ENCODE assay signal across 9 cellular contexts in genomic region chr12:126772171-126772864, GRCh38.
A peak's percentile ranks its signal among the peaks of the same experiment; 100 is the strongest.
DNase-seq lines count a peak whose midpoint lies in the region; ATAC-seq and TF ChIP-seq lines count a peak whose summit lies in the region.
"Had no signal": no experiment of that assay in that cellular context is flagged by ENCODE, and none has a peak within 500 bp of the region (broad histone marks: within the 10 kb centered on the region; RNA-seq: fewer than 3 reads in every experiment).

No MANE protein-coding gene starts in this region.

- no peaks in the 10 kb centered on the region for H3K27me3 Mint-ChIP-seq in Calu3 (ENCODE audit: unreplicated experiment)
- H3K27me3 Mint-ChIP-seq in activated B cell treated with CpG ODN at 0.5 μM for 24 hours, result no peaks in the 10 kb centered on the region

- TF ChIP-seq CTCF in Calu3 (IDR thresholded peaks at IDR 0.05; ENCODE audit: unreplicated experiment) (no peak), activated B cell treated with CpG ODN at 0.5 μM for 24 hours (IDR thresholded peaks at IDR 0.05) (no peak), foreskin keratinocyte (conservative IDR thresholded peaks at IDR 0.05) (no peak)

- H3K4me1 ChIP-seq in foreskin keratinocyte, result no peaks in the 10 kb centered on the region

- ATAC-seq in GM19467 (IDR thresholded peaks at IDR 0.05; ENCODE audit: unreplicated experiment) (peak; percentile 71), HG03469 (IDR thresholded peaks at IDR 0.05; ENCODE audit: unreplicated experiment) (peak; percentile 87), activated B cell treated with CpG ODN at 0.5 μM for 24 hours (ENCODE audit: low read depth) (peak; percentile 75), foreskin keratinocyte (peak; percentile 50)

- H3K36me3 Mint-ChIP-seq in Calu3 (ENCODE audit: insufficient read depth, unreplicated experiment) (peaks cover 25% of the 10 kb centered on the region), activated B cell treated with CpG ODN at 0.5 μM for 24 hours (ENCODE audit: low read depth) (peaks cover 3% of the 10 kb centered on the region)

- H3K27me3 ChIP-seq in foreskin keratinocyte, result no peaks in the 10 kb centered on the region

- intact Hi-C loops in Calu3 (cut with micrococcal nuclease; ENCODE audit: unreplicated experiment) (loop anchor here (5.0 kb wide), 2 partner anchors 105 to 720 kb away; no protein-coding TSS in a partner anchor), activated B cell treated with CpG ODN at 0.5 μM for 24 hours (cut with micrococcal nuclease) (no loop called here)

- no TSS peak for BruUV-seq in Calu3 (replicated peaks; lab: Mats Ljungman, UMichigan)

- H3K4me3 Mint-ChIP-seq in Calu3 (ENCODE audit: low read depth, unreplicated experiment) (peak overlapping the region; percentile 83), activated B cell treated with CpG ODN at 0.5 μM for 24 hours (peak overlapping the region; percentile 85)

- H3K27ac ChIP-seq in foreskin keratinocyte, result no peak overlapping the region

- peak overlapping the region; percentile 98 for H3K27ac Mint-ChIP-seq in Calu3 (ENCODE audit: unreplicated experiment)
- H3K27ac Mint-ChIP-seq in activated B cell treated with CpG ODN at 0.5 μM for 24 hours, result peak overlapping the region; percentile 89

- POLR2A ChIA-PET in activated B cell treated with CpG ODN at 0.5 μM for 24 hours (lab: Charles Lee), result no interaction called here

- CTCF ChIA-PET in Calu3 (lab: Charles Lee), result interaction anchor here (0.6 to 1.3 kb wide), 11 partner anchors 12 to 1385 kb away, joined by 3 to 14 read pairs (median 4); no protein-coding TSS in a partner anchor
- CTCF ChIA-PET in activated B cell treated with CpG ODN at 0.5 μM for 24 hours (lab: Charles Lee), result no interaction called here

- H3K4me1 Mint-ChIP-seq in Calu3 (ENCODE audit: low read depth, unreplicated experiment) (peaks cover 36% of the 10 kb centered on the region), activated B cell treated with CpG ODN at 0.5 μM for 24 hours (peaks cover 15% of the 10 kb centered on the region)

- peaks cover 7% of the 10 kb centered on the region for H3K9me3 Mint-ChIP-seq in Calu3 (ENCODE audit: low read depth, unreplicated experiment)
- peaks cover 15% of the 10 kb centered on the region for H3K9me3 Mint-ChIP-seq in activated B cell treated with CpG ODN at 0.5 μM for 24 hours

- peak; percentile 69 for DNase-seq in Calu3
- no peak for DNase-seq in activated B cell treated with CpG ODN at 0.5 μM for 24 hours
- DNase-seq in foreskin keratinocyte, result peak; percentile 13 to 25
- peak; percentile 95 for DNase-seq in stromal cell of bone marrow (ENCODE audit: low read depth)
- no peak for DNase-seq in KG1 (lab: John Stamatoyannopoulos, UW)
- DNase-seq in retina, result no peak
- DNase-seq: left cardiac atrium had no signal

Comparison
In these comparisons a context has a peak if more than half of its experiments do, and no peak if none do; other contexts are left out.
1. DNase-seq: peak in Calu3 (single experiment), foreskin keratinocyte (2 of 2) and stromal cell of bone marrow (single experiment); none in activated B cell treated with CpG ODN at 0.5 μM for 24 hours (single experiment), KG1 (single experiment) and retina (single experiment).
2. Peak in every context shown above with its lines, with median percentiles within 50 percentile points of each other: ATAC-seq.